Comparison of ENCODE assay signal across 16 cellular contexts in the genomic region with DNA sequence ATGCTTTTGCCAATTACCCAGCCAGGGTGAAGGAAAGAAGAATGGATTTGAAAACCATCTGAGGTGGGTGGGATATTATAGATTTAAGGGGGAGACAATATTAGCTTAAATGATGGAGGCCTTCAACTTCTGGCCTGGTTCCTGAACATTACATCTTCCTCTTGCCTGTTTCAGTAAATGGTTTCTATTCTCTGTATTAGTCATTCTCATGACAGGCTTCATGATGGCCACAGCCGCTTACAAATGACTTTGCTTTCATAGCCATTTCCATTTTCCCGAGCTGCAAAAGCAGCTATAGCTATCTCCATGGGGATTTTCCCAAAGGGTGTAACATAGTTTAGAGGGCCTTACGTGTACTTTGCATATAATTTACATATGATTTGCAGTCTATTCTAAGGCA.
DNase-seq lines count a peak whose midpoint lies in the region; ATAC-seq and TF ChIP-seq lines count a peak whose summit lies in the region.
"Had no signal": no experiment of that assay in that cellular context is flagged by ENCODE, and none has a peak within 500 bp of the region (broad histone marks: within the 10 kb centered on the region; RNA-seq: fewer than 3 reads in every experiment).

No MANE protein-coding gene starts in this region.

- in situ Hi-C loops in GM13976 (cut with MboI; ENCODE audit: low sequenced_read_pairs, unreplicated experiment) = no loop called here

- TF ChIP-seq POLR2A in adrenal gland (IDR thresholded peaks at IDR 0.05) = no peak

- no peak overlapping the region for H3K4me3 ChIP-seq in adrenal gland
- H3K4me3 ChIP-seq: A549, psoas muscle, SK-N-MC had no signal

- ATAC-seq in GM19395 (IDR thresholded peaks at IDR 0.05; ENCODE audit: unreplicated experiment) (peak; percentile 98), HG02763 (IDR thresholded peaks at IDR 0.05; ENCODE audit: unreplicated experiment) (peak; percentile 65), HG03521 (IDR thresholded peaks at IDR 0.05; ENCODE audit: unreplicated experiment) (peak; percentile 77), HG03097 (IDR thresholded peaks at IDR 0.05; ENCODE audit: low FRiP score, unreplicated experiment) (no peak)
- ATAC-seq: A549, psoas muscle had no signal

- intact Hi-C loops in adrenal gland (cut with DNase I) = no loop called here

- WGBS in adrenal gland, 4 donors = 53 to 64% (median 57%) methylated on average over 3 of the region's 3 CpGs

- H3K9me3 ChIP-seq in adrenal gland (replicated peaks in 1 of 3) = no peaks in the 10 kb centered on the region
- H3K9me3 ChIP-seq: A549, psoas muscle had no signal

- DNase-seq in GM13976 (ENCODE audit: low spot score) = peak; percentile 18
- no peak for DNase-seq in stimulated activated naive CD4-positive, alpha-beta T cell (lab: John Stamatoyannopoulos, UW)
- no peak for DNase-seq in adrenal gland
- DNase-seq in SHP77 (lab: John Stamatoyannopoulos, UW) = no peak
- DNase-seq: caudate nucleus, Karpas-422, NCI-H187 treated with DMSO at 0.1 percent for 48 hours, psoas muscle, trophoblast cell had no signal

- no peaks in the 10 kb centered on the region for H3K4me1 ChIP-seq in adrenal gland (replicated peaks in 1 of 2)
- H3K4me1 ChIP-seq: A549, psoas muscle had no signal

- H3K27me3 ChIP-seq in adrenal gland = no peaks in the 10 kb centered on the region

- H3K27ac ChIP-seq in adrenal gland = no peak overlapping the region
- H3K27ac ChIP-seq: A549, psoas muscle, SK-N-MC, VCaP had no signal

- H3K36me3 ChIP-seq in adrenal gland (replicated peaks in 1 of 2) = no peaks in the 10 kb centered on the region

- TF ChIP-seq CTCF in GM13976 (IDR thresholded peaks at IDR 0.05; ENCODE audit: borderline replicate concordance, control extremely low read depth, extremely low read depth, insufficient read depth, missing control alignments) = no peak
- no peak for TF ChIP-seq CTCF in adrenal gland (IDR thresholded peaks at IDR 0.05)
